Comparison of ENCODE assay signal across 12 cellular contexts in genomic region chr20:64058536-64058935, GRCh38. TPM values are rescaled to one million over a fixed set of nuclear protein-coding genes. Genes with fewer than 3 reads are reported as not detected.
DNase-seq lines count a peak whose midpoint lies in the region; ATAC-seq and TF ChIP-seq lines count a peak whose summit lies in the region.
"Had no signal": no experiment of that assay in that cellular context is flagged by ENCODE, and none has a peak within 500 bp of the region (broad histone marks: within the 10 kb centered on the region; RNA-seq: fewer than 3 reads in every experiment).

No MANE protein-coding gene starts in this region.

- H3K9me3 Mint-ChIP-seq in stimulated activated naive CD8-positive, alpha-beta T cell treated with anti-CD3 and anti-CD28 coated beads, Interleukin-15, Interleukin-2, amounts not matched to agents 100 ng/mL and 50 ng/mL, for 24 hours: no peaks in the 10 kb centered on the region
- H3K9me3 Mint-ChIP-seq in effector memory CD8-positive, alpha-beta T cell: no peaks in the 10 kb centered on the region
- no peaks in the 10 kb centered on the region for H3K9me3 Mint-ChIP-seq in type B pancreatic cell

- intact Hi-C loops in left ventricle myocardium superior (cut with micrococcal nuclease): no loop called here

- TF ChIP-seq CTCF in VCaP (conservative IDR thresholded peaks at IDR 0.05): no peak
- no peak for TF ChIP-seq CTCF in type B pancreatic cell (conservative IDR thresholded peaks at IDR 0.05)

- no peaks in the 10 kb centered on the region for H3K36me3 Mint-ChIP-seq in stimulated activated naive CD8-positive, alpha-beta T cell treated with anti-CD3 and anti-CD28 coated beads, Interleukin-15, Interleukin-2, amounts not matched to agents 100 ng/mL and 50 ng/mL, for 24 hours (ENCODE audit: low read depth)
- peaks cover 4% of the 10 kb centered on the region for H3K36me3 Mint-ChIP-seq in effector memory CD8-positive, alpha-beta T cell (ENCODE audit: insufficient read depth)
- no peaks in the 10 kb centered on the region for H3K36me3 Mint-ChIP-seq in type B pancreatic cell

- H3K4me1 Mint-ChIP-seq in stimulated activated naive CD8-positive, alpha-beta T cell treated with anti-CD3 and anti-CD28 coated beads, Interleukin-15, Interleukin-2, amounts not matched to agents 100 ng/mL and 50 ng/mL, for 24 hours (ENCODE audit: low read depth): peaks cover 23% of the 10 kb centered on the region
- peaks cover 11 to 15% of the 10 kb centered on the region in 2 donors for H3K4me1 Mint-ChIP-seq in effector memory CD8-positive, alpha-beta T cell (ENCODE audit: low read depth in 2 of 2)
- H3K4me1 Mint-ChIP-seq in type B pancreatic cell (ENCODE audit: unreplicated experiment): peaks cover 18% of the 10 kb centered on the region

- ATAC-seq in stimulated activated naive CD8-positive, alpha-beta T cell treated with anti-CD3 and anti-CD28 coated beads, Interleukin-15, Interleukin-2, amounts not matched to agents 100 U/mL and 50 U/mL, for 24 hours: no peak
- no peak for ATAC-seq in effector memory CD8-positive, alpha-beta T cell (replicated peaks)
- no peak for ATAC-seq in HG02870 (IDR thresholded peaks at IDR 0.05; ENCODE audit: unreplicated experiment)
- no peak for ATAC-seq in HG02759 (IDR thresholded peaks at IDR 0.05; ENCODE audit: unreplicated experiment)
- no peak for ATAC-seq in left ventricle myocardium superior

- no peak overlapping the region for H3K27ac Mint-ChIP-seq in stimulated activated naive CD8-positive, alpha-beta T cell treated with anti-CD3 and anti-CD28 coated beads, Interleukin-15, Interleukin-2, amounts not matched to agents 100 ng/mL and 50 ng/mL, for 24 hours
- peak overlapping the region; percentile 65 to 75 for H3K27ac Mint-ChIP-seq in effector memory CD8-positive, alpha-beta T cell
- peak overlapping the region; percentile 34 for H3K27ac Mint-ChIP-seq in type B pancreatic cell

- peak overlapping the region; percentile 48 for H3K27ac ChIP-seq in VCaP
- H3K27ac ChIP-seq: uterus had no signal

- no peak for DNase-seq in stimulated activated naive CD8-positive, alpha-beta T cell treated with anti-CD3 and anti-CD28 coated beads, Interleukin-15, Interleukin-2, amounts not matched to agents 100 U/mL and 50 U/mL, for 24 hours
- DNase-seq in effector memory CD8-positive, alpha-beta T cell: no peak
- DNase-seq in type B pancreatic cell (ENCODE audit: extremely low spot score, unreplicated experiment) (no peak), left ventricle myocardium superior (no peak)
- DNase-seq: activated gamma-delta T cell, BE2C, uterus had no signal

- peak overlapping the region; percentile 45 for H3K4me3 Mint-ChIP-seq in stimulated activated naive CD8-positive, alpha-beta T cell treated with anti-CD3 and anti-CD28 coated beads, Interleukin-15, Interleukin-2, amounts not matched to agents 100 ng/mL and 50 ng/mL, for 24 hours
- H3K4me3 Mint-ChIP-seq in effector memory CD8-positive, alpha-beta T cell: peak overlapping the region in 1 of 2 donors; percentile 79
- H3K4me3 Mint-ChIP-seq in type B pancreatic cell: no peak overlapping the region

- H3K27me3 Mint-ChIP-seq in stimulated activated naive CD8-positive, alpha-beta T cell treated with anti-CD3 and anti-CD28 coated beads, Interleukin-15, Interleukin-2, amounts not matched to agents 100 ng/mL and 50 ng/mL, for 24 hours: no peaks in the 10 kb centered on the region
- peaks cover 3 to 17% of the 10 kb centered on the region in 2 donors for H3K27me3 Mint-ChIP-seq in effector memory CD8-positive, alpha-beta T cell
- peaks cover 4% of the 10 kb centered on the region for H3K27me3 Mint-ChIP-seq in type B pancreatic cell

RNA-seq across cellular contexts. Expression of gene TCEA2, which starts 4.5 kb away (rescaled TPM):
- total RNA-seq in type B pancreatic cell (ENCODE audit: low replicate concordance): 33.4 and 73.3 TPM in 2 replicates
- 35.6 TPM for total RNA-seq in left ventricle myocardium superior

RNA-seq across cellular contexts. Expression of gene SOX18, which starts 9.1 kb away (rescaled TPM):
- 0.72 and 1.2 TPM in 2 replicates for total RNA-seq in type B pancreatic cell (ENCODE audit: low replicate concordance)
- total RNA-seq in left ventricle myocardium superior: 36.8 TPM
- total RNA-seq: HT-29 had no signal

RNA-seq across cellular contexts. Expression of gene RGS19, which starts 20.8 kb away (rescaled TPM):
- total RNA-seq in type B pancreatic cell (ENCODE audit: low replicate concordance) (8.4 and 9.5 TPM in 2 replicates), left ventricle myocardium superior (5.4 TPM)

RNA-seq across cellular contexts. Expression of gene OPRL1, which starts 21.3 kb away (rescaled TPM):
- total RNA-seq in type B pancreatic cell (ENCODE audit: low replicate concordance): 0.50 and 1.9 TPM in 2 replicates
- total RNA-seq in left ventricle myocardium superior: 0.27 TPM

RNA-seq across cellular contexts. Expression of gene C20orf204, which starts 22.6 kb away (rescaled TPM):
- total RNA-seq in type B pancreatic cell (ENCODE audit: low replicate concordance) (3.0 and 7.4 TPM in 2 replicates), left ventricle myocardium superior (0.35 TPM)

Comparison
In these comparisons a context has a peak if more than half of its experiments do, and no peak if none do; other contexts are left out.
1. RNA of gene SOX18, which starts 9.1 kb away (total RNA-seq): 36.8 TPM in left ventricle myocardium superior (single experiment); 0.72 to 1.2 TPM in type B pancreatic cell; every median in the first group is over 10 times any median in the second.